1 cellular context compared by ENCODE assay signal in genomic region chr2:241702155-241702404, GRCh38.
TF ChIP-seq lines count a peak whose summit lies in the region.

No MANE protein-coding gene starts in this region.

TF ChIP-seq in K562, 482 proteins besides CTCF, POLR2A, EP300 and RAD21 (continued from another document):
- TF ChIP-seq, protein P1, sequence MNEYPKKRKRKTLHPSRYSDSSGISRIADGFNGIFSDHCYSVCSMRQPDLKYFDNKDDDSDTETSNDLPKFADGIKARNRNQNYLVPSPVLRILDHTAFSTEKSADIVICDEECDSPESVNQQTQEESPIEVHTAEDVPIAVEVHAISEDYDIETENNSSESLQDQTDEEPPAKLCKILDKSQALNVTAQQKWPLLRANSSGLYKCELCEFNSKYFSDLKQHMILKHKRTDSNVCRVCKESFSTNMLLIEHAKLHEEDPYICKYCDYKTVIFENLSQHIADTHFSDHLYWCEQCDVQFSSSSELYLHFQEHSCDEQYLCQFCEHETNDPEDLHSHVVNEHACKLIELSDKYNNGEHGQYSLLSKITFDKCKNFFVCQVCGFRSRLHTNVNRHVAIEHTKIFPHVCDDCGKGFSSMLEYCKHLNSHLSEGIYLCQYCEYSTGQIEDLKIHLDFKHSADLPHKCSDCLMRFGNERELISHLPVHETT (CRISPR knock-in tag; conservative IDR thresholded peaks at IDR 0.05 in 1 of 2, IDR thresholded peaks at IDR 0.05 in 1 of 2): peak in 1 of 2 experiments; percentile 81; a peak in 1 of 4 replicates
- TF ChIP-seq, protein P2, sequence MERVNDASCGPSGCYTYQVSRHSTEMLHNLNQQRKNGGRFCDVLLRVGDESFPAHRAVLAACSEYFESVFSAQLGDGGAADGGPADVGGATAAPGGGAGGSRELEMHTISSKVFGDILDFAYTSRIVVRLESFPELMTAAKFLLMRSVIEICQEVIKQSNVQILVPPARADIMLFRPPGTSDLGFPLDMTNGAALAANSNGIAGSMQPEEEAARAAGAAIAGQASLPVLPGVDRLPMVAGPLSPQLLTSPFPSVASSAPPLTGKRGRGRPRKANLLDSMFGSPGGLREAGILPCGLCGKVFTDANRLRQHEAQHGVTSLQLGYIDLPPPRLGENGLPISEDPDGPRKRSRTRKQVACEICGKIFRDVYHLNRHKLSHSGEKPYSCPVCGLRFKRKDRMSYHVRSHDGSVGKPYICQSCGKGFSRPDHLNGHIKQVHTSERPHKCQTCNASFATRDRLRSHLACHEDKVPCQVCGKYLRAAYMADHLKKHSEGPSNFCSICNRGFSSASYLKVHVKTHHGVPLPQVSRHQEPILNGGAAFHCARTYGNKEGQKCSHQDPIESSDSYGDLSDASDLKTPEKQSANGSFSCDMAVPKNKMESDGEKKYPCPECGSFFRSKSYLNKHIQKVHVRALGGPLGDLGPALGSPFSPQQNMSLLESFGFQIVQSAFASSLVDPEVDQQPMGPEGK (CRISPR knock-in tag; IDR thresholded peaks at IDR 0.05; ENCODE audit: borderline replicate concordance): no peak
- TF ChIP-seq GABPB1 (CRISPR knock-in tag; IDR thresholded peaks at IDR 0.05): no peak
- peak; percentile 86 for TF ChIP-seq VEZF1 (CRISPR knock-in tag; IDR thresholded peaks at IDR 0.05)
- no peak for TF ChIP-seq ZNF57 (CRISPR knock-in tag; IDR thresholded peaks at IDR 0.05)
TF ChIP-seq in K562: peak in this region for 2.
